Comparison of ENCODE assay signal across 24 cellular contexts in genomic region chr6:156189195-156189594, GRCh38.
"Had no signal": no experiment of that assay in that cellular context is flagged by ENCODE, and none has a peak within 500 bp of the region (broad histone marks: within the 10 kb centered on the region; RNA-seq: fewer than 3 reads in every experiment).

No MANE protein-coding gene starts in this region.

- DNase-seq: activated CD4-positive, alpha-beta T cell treated with anti-CD3 and anti-CD28 coated beads for 4 hours; activated CD4-positive, alpha-beta T cell treated with anti-CD3 and anti-CD28 coated beads, Interleukin-2, amount 50 U/mL, for 48 hours; activated CD4-positive, CD25-positive, alpha-beta regulatory T cell; activated CD8-positive, alpha-beta memory T cell treated with anti-CD3 and anti-CD28 coated beads for 24 hours; activated effector memory CD4-positive, alpha-beta T cell treated with anti-CD3 and anti-CD28 coated beads, Interleukin-2, amount 50 U/mL, for 16 hours; activated naive CD4-positive, alpha-beta T cell treated with anti-CD3 and anti-CD28 coated beads, Interleukin-2, amount 50 U/mL, for 16 hours; activated T-cell treated with anti-CD3 and anti-CD28 coated beads, Interleukin-2, amount 50 U/mL, for 1 hour; amygdala; central memory CD4-positive, alpha-beta T cell; foreskin fibroblast; head of caudate nucleus; hippocampal formation; kidney glomerular epithelial cell; left lung; lower lobe of right lung; mesenchymal stem cell; right cardiac atrium; spleen; stimulated activated naive CD4-positive, alpha-beta T cell treated with Interleukin-2 at 50 U/mL for 16 hours; trophoblast cell had no signal

- H3K4me3 Mint-ChIP-seq: activated T-helper 1 cell treated with anti-CD3 and anti-CD28 coated beads, Interleukin-12 subunit alpha, Interleukin-12 subunit beta, Interleukin-2, Interleukin-4 antibody, amounts not matched to agents 30 ng/mL and 10 ng/mL and 1 ng/mL, durations not matched to agents 14 hours and 24 hours and 36 hours; natural killer cell treated with Interleukin-12 subunit alpha and Interleukin-12 subunit beta and Interleukin-15 and Interleukin-18, amount 100 ng/mL, for 72 hours; T-helper 2 cell treated with Interferon-gamma antibody and Interleukin-4, amounts not matched to agents 5 μg/mL and 100 μg/mL, for 36 hours had no signal

- H3K36me3 Mint-ChIP-seq: natural killer cell treated with Interleukin-12 subunit alpha and Interleukin-12 subunit beta and Interleukin-15 and Interleukin-18, amount 100 ng/mL, for 72 hours had no signal

- FAIRE-seq: urothelium cell line had no signal

- ATAC-seq: left lung; lower lobe of right lung; natural killer cell treated with Interleukin-12 subunit alpha and Interleukin-12 subunit beta and Interleukin-15 and Interleukin-18, amount 100 ng/mL, for 72 hours; right cardiac atrium had no signal

- H3K27ac Mint-ChIP-seq: activated T-helper 1 cell treated with anti-CD3 and anti-CD28 coated beads, Interleukin-12 subunit alpha, Interleukin-12 subunit beta, Interleukin-2, Interleukin-4 antibody, amounts not matched to agents 30 ng/mL and 10 ng/mL and 1 ng/mL, durations not matched to agents 14 hours and 24 hours and 36 hours; natural killer cell treated with Interleukin-12 subunit alpha and Interleukin-12 subunit beta and Interleukin-15 and Interleukin-18, amount 100 ng/mL, for 72 hours; T-helper 2 cell treated with Interferon-gamma antibody and Interleukin-4, amounts not matched to agents 5 μg/mL and 100 μg/mL, for 36 hours had no signal

- H3K27me3 Mint-ChIP-seq: natural killer cell treated with Interleukin-12 subunit alpha and Interleukin-12 subunit beta and Interleukin-15 and Interleukin-18, amount 100 ng/mL, for 72 hours had no signal
